ENCODE assay signal across 20 cellular contexts in genomic region chr14:103195828-103196615, GRCh38.
"Had no signal": no experiment of that assay in that cellular context is flagged by ENCODE, and none has a peak within 500 bp of the region (broad histone marks: within the 10 kb centered on the region; RNA-seq: fewer than 3 reads in every experiment).

No MANE protein-coding gene starts in this region.

- H3K4me3 ChIP-seq: tibial nerve had no signal

- DNase-seq: activated B cell treated with CpG ODN at 0.5 μM for 24 hours; activated CD4-positive, alpha-beta T cell treated with anti-CD3 and anti-CD28 coated beads, Interleukin-2, amount 10 ng/mL, durations not matched to agents 24 days and 14 days; activated CD8-positive, alpha-beta T cell treated with anti-CD3 and anti-CD28 coated beads for 36 hours; activated naive CD4-positive, alpha-beta T cell treated with anti-CD3 and anti-CD28 coated beads, Interleukin-2, amount 10 ng/mL, durations not matched to agents 7 days and 5 days; activated naive CD8-positive, alpha-beta T cell treated with anti-CD3 and anti-CD28 coated beads, Interleukin-2, amount 50 U/mL, for 24 hours; activated T-cell treated with anti-CD3 and anti-CD28 coated beads, Interleukin-2, amount 50 U/mL, for 4 hours; anterior cingulate cortex; central memory CD4-positive, alpha-beta T cell; kidney glomerular epithelial cell; natural killer cell; nucleus accumbens; stimulated activated CD4-positive, alpha-beta T cell treated with anti-CD3 and anti-CD28 coated beads, Interleukin-12 subunit alpha, Interleukin-12 subunit beta, amount 100 ng/mL, for 4 hours; stimulated activated CD4-positive, alpha-beta T cell treated with anti-CD3 and anti-CD28 coated beads, Interleukin-1b, Interleukin-23, amount 100 ng/mL, for 48 hours; stimulated activated CD8-positive, alpha-beta memory T cell treated with anti-CD3 and anti-CD28 coated beads, Interleukin-4, amount 100 ng/mL, for 48 hours; stimulated activated naive CD4-positive, alpha-beta T cell; T-helper 1 cell; T-helper 9 cell had no signal

- H3K36me3 ChIP-seq: tibial nerve had no signal

- FAIRE-seq: colon, frontal cortex had no signal

- H3K27me3 ChIP-seq: tibial nerve had no signal

- H3K27ac ChIP-seq: tibial nerve had no signal
